In the genomic region with DNA sequence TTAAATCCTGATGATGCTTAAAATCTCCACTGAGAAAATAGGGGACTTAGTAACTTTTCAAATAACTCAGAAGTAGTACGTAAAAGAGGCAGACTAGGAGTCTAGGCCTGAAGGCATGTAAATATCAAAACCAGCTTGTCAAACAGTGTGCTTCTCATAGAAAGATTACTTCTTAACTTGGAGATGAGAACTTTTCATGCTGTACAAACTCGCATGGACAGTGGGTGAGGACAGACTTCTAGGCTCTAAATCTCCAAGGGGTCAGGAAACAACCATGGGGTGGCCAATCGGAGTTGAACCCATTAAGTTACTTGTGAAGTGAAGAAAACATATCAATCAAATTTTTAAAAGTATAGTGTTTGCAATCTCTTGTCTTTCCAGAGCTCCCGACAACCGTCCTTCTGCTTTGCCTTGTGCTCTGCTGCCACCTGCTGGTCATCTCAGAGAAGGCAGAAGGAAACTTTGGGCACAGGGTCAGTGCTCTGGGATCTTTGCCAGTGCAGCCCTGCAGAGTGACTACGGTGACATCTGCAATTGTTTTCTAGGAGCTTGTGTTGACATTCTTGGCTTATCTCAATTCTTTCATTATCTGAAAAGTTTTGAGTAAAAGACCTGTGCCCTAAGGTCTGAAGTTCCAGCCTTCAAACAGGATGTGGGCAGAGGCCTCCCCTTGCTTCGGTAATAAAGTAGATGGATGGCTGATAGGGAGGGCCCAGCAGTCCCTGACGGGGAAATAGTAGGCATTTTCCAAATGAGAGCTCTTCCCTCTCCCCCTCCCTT, we compare ENCODE assay signal across 8 cellular contexts.
A peak's percentile ranks its signal among the peaks of the same experiment; 100 is the strongest.
DNase-seq lines count a peak whose midpoint lies in the region; ATAC-seq, FAIRE-seq and TF ChIP-seq lines count a peak whose summit lies in the region.

No MANE protein-coding gene starts in this region.

- H2AFZ ChIP-seq in GM23248 (0 out of 2 replicates have a peak overlapping the region, but pooled peaks have one; percentile 33), Loucy (ENCODE audit: low read length) (peak overlapping the region; percentile 89)

- H3K9me3 ChIP-seq in GM23248 (ENCODE audit: low read depth), result no peaks in the 10 kb centered on the region
- no peaks in the 10 kb centered on the region for H3K9me3 ChIP-seq in Loucy (ENCODE audit: insufficient read depth, low read depth, low read length)
- H3K9me3 ChIP-seq in SJSA1 (replicated peaks), result no peaks in the 10 kb centered on the region
- H3K9me3 ChIP-seq in pancreas, result no peaks in the 10 kb centered on the region
- H3K9me3 ChIP-seq in tibial nerve, result no peaks in the 10 kb centered on the region

- FAIRE-seq in pancreas (lab: Jason Lieb, UNC), result no peak

- H3F3A ChIP-seq in GM23248 (ENCODE audit: insufficient read depth), result no peaks in the 10 kb centered on the region
- H3F3A ChIP-seq in Loucy (ENCODE audit: low read depth), result no peaks in the 10 kb centered on the region

- TF ChIP-seq CTCF in Loucy (conservative IDR thresholded peaks at IDR 0.05; ENCODE audit: low read length) (peak; percentile 97), pancreas (IDR thresholded peaks at IDR 0.05) (peak; percentile 92 to 97 (median 95)), tibial nerve (IDR thresholded peaks at IDR 0.05) (peak; percentile 90 to 93 (median 93))

- TF ChIP-seq EP300 in tibial nerve (IDR thresholded peaks at IDR 0.05), result peak in 1 of 2 donors; percentile 64

- intact Hi-C loops in pancreas (cut with DNase I), result loop anchor here in 2 of 3 donors (10.0 kb wide), 2 partner anchors 253 to 473 kb away; no protein-coding TSS in a partner anchor

- peak; percentile 83 for DNase-seq in Daoy (ENCODE audit: low read depth)
- DNase-seq in GM23248, result peak; percentile 77
- peak; percentile 74 to 78 for DNase-seq in SJSA1 (ENCODE audit: low read depth in 1 of 2, low spot score in 2 of 2)
- peak; percentile 77 for DNase-seq in activated naive CD4-positive, alpha-beta T cell treated with Interleukin-2 at 50 U/mL for 16 hours
- DNase-seq in glomerular visceral epithelial cell (ENCODE audit: extremely low spot score), result peak; percentile 75
- peak; percentile 72 to 96 (median 91) for DNase-seq in pancreas
- peak; percentile 84 to 98 for DNase-seq in tibial nerve (ENCODE audit: low spot score in 2 of 2)

- H3K4me1 ChIP-seq in GM23248 (ENCODE audit: insufficient read depth) (peaks cover 8% of the 10 kb centered on the region; the same call in 1 of the 2 replicates), Loucy (ENCODE audit: insufficient read depth, low read length, poor library complexity, severe bottlenecking) (peaks cover 47% of the 10 kb centered on the region), SJSA1 (replicated peaks) (no peaks in the 10 kb centered on the region), pancreas (no peaks in the 10 kb centered on the region), tibial nerve (peaks cover 0 to 30% (median 5%) of the 10 kb centered on the region in 4 donors)

- no peaks in the 10 kb centered on the region for H3K79me2 ChIP-seq in GM23248 (ENCODE audit: insufficient read depth)
- no peaks in the 10 kb centered on the region for H3K79me2 ChIP-seq in Loucy (ENCODE audit: insufficient read depth, low read length)

- H3K4me2 ChIP-seq in GM23248 (ENCODE audit: unreplicated experiment) (peak overlapping the region; percentile 16), Loucy (ENCODE audit: low read depth, low read length, poor library complexity, severe bottlenecking) (peak overlapping the region; percentile 79)

- H3K27me3 ChIP-seq in GM23248 (replicated peaks; ENCODE audit: insufficient read depth) (no peaks in the 10 kb centered on the region), Loucy (ENCODE audit: insufficient read depth, low read length, poor library complexity, severe bottlenecking) (no peaks in the 10 kb centered on the region), SJSA1 (replicated peaks) (no peaks in the 10 kb centered on the region), pancreas (no peaks in the 10 kb centered on the region), tibial nerve (no peaks in the 10 kb centered on the region)

- H3K9me2 ChIP-seq in GM23248 (ENCODE audit: insufficient read depth), result no peaks in the 10 kb centered on the region
- no peaks in the 10 kb centered on the region for H3K9me2 ChIP-seq in Loucy (replicated peaks; ENCODE audit: low read depth, low read length)

- H3K36me3 ChIP-seq in GM23248 (ENCODE audit: low read depth), result no peaks in the 10 kb centered on the region
- H3K36me3 ChIP-seq in Loucy (ENCODE audit: insufficient read depth, low read length), result no peaks in the 10 kb centered on the region
- H3K36me3 ChIP-seq in SJSA1, result no peaks in the 10 kb centered on the region
- H3K36me3 ChIP-seq in pancreas, result no peaks in the 10 kb centered on the region
- no peaks in the 10 kb centered on the region for H3K36me3 ChIP-seq in tibial nerve

- H3K4me3 ChIP-seq in GM23248 (no peak overlapping the region), Loucy (ENCODE audit: low read length, poor library complexity, severe bottlenecking) (peak overlapping the region; percentile 63), SJSA1 (no peak overlapping the region), pancreas (no peak overlapping the region), tibial nerve (no peak overlapping the region)

- no peaks in the 10 kb centered on the region for H4K20me1 ChIP-seq in GM23248 (ENCODE audit: insufficient read depth)
- no peaks in the 10 kb centered on the region for H4K20me1 ChIP-seq in Loucy (ENCODE audit: insufficient read depth, low read length, poor library complexity, severe bottlenecking)

- H3K27ac ChIP-seq in GM23248 (no peak overlapping the region), SJSA1 (no peak overlapping the region), pancreas (no peak overlapping the region), tibial nerve (no peak overlapping the region)

- in situ Hi-C loops in GM23248 (cut with MboI), result loop anchor here (10.0 kb wide), 1 partner anchor 453 kb away; no protein-coding TSS in a partner anchor

- peak; percentile 91 to 99 (median 97) for ATAC-seq in pancreas

- TF ChIP-seq POLR2A in tibial nerve (IDR thresholded peaks at IDR 0.05), result no peak

- 4 to 5% methylated on average over 8 of the region's 8 CpGs for WGBS in GM23248 (ENCODE audit: low coverage in 1 of 2, low lambda C conversion rate in 2 of 2, missing lambda C conversion rate in 2 of 2), 2 experiments
- WGBS in pancreas, 2 donors, result 9 to 10% methylated on average over 8 of the region's 8 CpGs
- WGBS in tibial nerve, 2 donors, result 13 to 16% methylated on average over 8 of the region's 8 CpGs

- H3K9ac ChIP-seq in GM23248 (no peak overlapping the region), Loucy (ENCODE audit: low read depth, low read length, poor library complexity, severe bottlenecking) (peak overlapping the region; percentile 35)
